Comparison of ENCODE assay signal across 1 cellular context in the genomic region with DNA sequence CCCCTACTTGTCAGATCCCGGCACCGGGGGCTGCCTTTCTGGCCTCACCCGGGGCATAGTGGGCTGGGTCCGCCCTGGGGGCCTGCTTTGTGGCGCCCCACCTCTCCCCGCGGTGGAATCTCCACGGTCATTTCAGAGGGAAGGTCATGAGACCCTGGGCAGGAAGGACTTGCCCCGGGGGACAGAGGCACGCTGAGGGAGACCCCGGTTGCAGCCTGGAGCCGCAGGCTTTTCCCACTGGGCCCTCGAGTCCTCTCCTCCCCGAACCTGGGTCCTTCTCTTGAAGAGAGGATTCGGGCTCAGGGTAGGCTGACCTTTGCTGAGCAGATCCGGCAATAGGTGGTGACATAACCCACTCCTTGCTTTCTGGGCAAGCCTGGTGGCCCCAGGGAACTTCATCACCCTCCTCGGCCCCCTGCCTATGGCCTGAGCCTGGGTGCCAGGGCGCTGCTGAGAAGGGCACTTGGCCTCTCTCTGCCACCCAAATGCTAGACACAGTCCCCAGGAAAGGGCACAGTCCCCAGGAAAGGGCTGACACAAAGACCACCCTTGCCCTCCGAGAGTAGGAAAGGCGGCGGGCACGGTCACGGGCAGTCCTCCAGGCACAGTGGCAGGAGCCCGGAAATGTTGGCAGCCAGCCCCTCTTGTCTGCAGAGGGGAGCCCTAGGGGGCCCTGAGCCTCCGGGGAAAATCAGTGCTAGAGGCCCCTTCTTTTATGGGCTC.
TF ChIP-seq lines count a peak whose summit lies in the region.

No MANE protein-coding gene starts in this region.

TF ChIP-seq in SK-N-SH treated with all-trans-retinoic acid at 6 μM for 48 hours, 23 proteins besides CTCF, POLR2A, EP300 and RAD21 (continued from another document):
- TF ChIP-seq, protein P1, sequence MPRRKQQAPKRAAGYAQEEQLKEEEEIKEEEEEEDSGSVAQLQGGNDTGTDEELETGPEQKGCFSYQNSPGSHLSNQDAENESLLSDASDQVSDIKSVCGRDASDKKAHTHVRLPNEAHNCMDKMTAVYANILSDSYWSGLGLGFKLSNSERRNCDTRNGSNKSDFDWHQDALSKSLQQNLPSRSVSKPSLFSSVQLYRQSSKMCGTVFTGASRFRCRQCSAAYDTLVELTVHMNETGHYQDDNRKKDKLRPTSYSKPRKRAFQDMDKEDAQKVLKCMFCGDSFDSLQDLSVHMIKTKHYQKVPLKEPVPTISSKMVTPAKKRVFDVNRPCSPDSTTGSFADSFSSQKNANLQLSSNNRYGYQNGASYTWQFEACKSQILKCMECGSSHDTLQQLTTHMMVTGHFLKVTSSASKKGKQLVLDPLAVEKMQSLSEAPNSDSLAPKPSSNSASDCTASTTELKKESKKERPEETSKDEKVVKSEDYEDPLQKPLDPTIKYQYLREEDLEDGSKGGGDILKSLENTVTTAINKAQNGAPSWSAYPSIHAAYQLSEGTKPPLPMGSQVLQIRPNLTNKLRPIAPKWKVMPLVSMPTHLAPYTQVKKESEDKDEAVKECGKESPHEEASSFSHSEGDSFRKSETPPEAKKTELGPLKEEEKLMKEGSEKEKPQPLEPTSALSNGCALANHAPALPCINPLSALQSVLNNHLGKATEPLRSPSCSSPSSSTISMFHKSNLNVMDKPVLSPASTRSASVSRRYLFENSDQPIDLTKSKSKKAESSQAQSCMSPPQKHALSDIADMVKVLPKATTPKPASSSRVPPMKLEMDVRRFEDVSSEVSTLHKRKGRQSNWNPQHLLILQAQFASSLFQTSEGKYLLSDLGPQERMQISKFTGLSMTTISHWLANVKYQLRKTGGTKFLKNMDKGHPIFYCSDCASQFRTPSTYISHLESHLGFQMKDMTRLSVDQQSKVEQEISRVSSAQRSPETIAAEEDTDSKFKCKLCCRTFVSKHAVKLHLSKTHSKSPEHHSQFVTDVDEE (CRISPR knock-in tag; IDR thresholded peaks at IDR 0.05) = no peak
- no peak for TF ChIP-seq CSDC2 (CRISPR knock-in tag; IDR thresholded peaks at IDR 0.05)
- TF ChIP-seq OSR1 (CRISPR knock-in tag; IDR thresholded peaks at IDR 0.05) = no peak
